In the genomic region with DNA sequence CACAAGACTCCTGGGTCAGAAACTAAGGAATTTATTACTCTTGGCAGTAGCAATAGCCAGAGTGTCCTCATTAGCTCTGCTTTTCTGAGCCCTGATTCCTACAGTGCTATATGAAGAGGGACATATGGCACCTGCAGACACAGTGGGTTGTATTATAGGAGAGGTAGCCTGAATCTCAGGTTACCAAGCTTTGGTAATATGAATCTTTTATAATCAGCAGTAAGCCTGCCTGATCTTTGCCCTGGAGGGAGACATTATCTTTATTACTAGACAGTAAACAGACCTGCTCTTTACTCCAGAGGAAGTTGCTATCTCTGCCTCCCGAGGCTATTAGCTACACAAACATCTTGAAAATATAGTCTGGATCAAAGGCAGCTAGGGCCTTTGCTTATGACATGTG, we compare ENCODE assay signal across 1 cellular context.
TF ChIP-seq lines count a peak whose summit lies in the region.

No MANE protein-coding gene starts in this region.

TF ChIP-seq in HEK293, 187 proteins besides CTCF, POLR2A, EP300 and RAD21 (continued from another document):
- TF ChIP-seq, protein P1, sequence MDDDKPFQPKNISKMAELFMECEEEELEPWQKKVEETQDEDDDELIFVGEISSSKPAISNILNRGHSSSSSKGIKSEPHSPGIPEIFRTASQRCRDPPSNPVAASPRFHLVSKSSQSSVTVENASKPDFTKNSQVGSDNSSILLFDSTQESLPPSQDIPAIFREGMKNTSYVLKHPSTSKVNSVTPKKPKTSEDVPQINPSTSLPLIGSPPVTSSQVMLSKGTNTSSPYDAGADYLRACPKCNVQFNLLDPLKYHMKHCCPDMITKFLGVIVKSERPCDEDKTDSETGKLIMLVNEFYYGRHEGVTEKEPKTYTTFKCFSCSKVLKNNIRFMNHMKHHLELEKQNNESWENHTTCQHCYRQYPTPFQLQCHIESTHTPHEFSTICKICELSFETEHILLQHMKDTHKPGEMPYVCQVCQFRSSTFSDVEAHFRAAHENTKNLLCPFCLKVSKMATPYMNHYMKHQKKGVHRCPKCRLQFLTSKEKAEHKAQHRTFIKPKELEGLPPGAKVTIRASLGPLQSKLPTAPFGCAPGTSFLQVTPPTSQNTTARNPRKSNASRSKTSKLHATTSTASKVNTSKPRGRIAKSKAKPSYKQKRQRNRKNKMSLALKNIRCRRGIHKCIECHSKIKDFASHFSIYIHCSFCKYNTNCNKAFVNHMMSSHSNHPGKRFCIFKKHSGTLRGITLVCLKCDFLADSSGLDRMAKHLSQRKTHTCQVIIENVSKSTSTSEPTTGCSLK (tag by site-specific recombination; IDR thresholded peaks at IDR 0.05): no peak
- no peak for TF ChIP-seq ZNF544 (tag by site-specific recombination; IDR thresholded peaks at IDR 0.05)
- TF ChIP-seq, protein P2, sequence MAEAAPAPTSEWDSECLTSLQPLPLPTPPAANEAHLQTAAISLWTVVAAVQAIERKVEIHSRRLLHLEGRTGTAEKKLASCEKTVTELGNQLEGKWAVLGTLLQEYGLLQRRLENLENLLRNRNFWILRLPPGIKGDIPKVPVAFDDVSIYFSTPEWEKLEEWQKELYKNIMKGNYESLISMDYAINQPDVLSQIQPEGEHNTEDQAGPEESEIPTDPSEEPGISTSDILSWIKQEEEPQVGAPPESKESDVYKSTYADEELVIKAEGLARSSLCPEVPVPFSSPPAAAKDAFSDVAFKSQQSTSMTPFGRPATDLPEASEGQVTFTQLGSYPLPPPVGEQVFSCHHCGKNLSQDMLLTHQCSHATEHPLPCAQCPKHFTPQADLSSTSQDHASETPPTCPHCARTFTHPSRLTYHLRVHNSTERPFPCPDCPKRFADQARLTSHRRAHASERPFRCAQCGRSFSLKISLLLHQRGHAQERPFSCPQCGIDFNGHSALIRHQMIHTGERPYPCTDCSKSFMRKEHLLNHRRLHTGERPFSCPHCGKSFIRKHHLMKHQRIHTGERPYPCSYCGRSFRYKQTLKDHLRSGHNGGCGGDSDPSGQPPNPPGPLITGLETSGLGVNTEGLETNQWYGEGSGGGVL (tag by site-specific recombination; IDR thresholded peaks at IDR 0.05): no peak
- no peak for TF ChIP-seq ZNF548 (tag by site-specific recombination; IDR thresholded peaks at IDR 0.05)
